8 cellular contexts compared by ENCODE assay signal in the genomic region with DNA sequence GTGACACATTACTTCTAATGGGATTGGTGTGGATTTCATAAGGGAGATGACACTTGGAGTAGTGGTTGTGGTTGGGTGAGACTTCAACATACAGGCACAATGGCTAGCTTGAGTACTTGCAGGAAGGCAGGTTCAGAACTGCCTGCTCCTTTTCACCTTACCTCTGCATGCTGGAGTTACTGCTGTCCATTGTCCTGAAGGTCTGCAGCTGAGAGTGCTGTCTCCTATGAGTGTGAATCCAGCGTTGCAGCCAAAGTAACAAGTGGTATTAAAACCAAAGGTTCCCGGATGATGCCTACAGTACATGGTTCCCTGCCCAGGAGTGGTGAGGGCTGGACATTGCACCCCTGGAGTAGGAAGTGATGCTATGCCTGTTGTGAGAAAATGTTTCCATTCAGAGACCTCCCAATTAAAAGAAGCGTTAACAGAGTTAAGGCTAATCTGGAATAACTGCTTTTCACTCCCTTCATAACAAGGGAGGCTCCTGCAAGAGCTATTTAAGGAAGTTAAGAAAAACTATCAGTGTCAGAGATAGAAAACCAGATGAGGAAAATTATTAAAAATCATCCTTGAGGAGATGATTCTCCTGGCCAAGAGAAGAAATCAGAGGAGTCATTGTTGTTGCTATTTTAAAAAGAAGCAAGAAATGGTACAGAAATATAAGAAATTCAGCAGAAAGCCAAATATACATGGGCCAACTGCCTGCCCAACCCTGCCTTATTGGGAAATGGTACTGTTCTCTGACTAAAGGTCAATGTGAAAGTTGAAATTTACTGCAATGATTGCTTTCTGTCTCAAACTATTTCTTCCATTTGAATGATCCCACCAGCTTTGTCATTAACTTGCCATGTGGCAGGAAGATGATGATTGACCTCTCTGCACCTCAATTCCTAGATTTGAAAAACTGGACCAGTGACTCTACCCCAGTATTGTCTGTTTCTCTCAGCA. TPM values are rescaled to one million over a fixed set of nuclear protein-coding genes. Genes with fewer than 3 reads are reported as not detected.
DNase-seq lines count a peak whose midpoint lies in the region; ATAC-seq lines count a peak whose summit lies in the region.
"Had no signal": no experiment of that assay in that cellular context is flagged by ENCODE, and none has a peak within 500 bp of the region (broad histone marks: within the 10 kb centered on the region; RNA-seq: fewer than 3 reads in every experiment).

No MANE protein-coding gene starts in this region.

- peaks cover 3 to 6% of the 10 kb centered on the region in 2 donors for H3K4me1 Mint-ChIP-seq in immature natural killer cell
- peaks cover 14 to 19% of the 10 kb centered on the region in 2 donors for H3K4me1 Mint-ChIP-seq in natural killer cell treated with Interleukin-12 subunit alpha and Interleukin-12 subunit beta and Interleukin-15 and Interleukin-18, amount 100 ng/mL, for 72 hours (ENCODE audit: low read depth in 2 of 2)

- H3K4me3 Mint-ChIP-seq in immature natural killer cell: no peak overlapping the region
- no peak overlapping the region for H3K4me3 Mint-ChIP-seq in natural killer cell treated with Interleukin-12 subunit alpha and Interleukin-12 subunit beta and Interleukin-15 and Interleukin-18, amount 100 ng/mL, for 72 hours

- H3K27ac Mint-ChIP-seq in immature natural killer cell: no peak overlapping the region
- no peak overlapping the region for H3K27ac Mint-ChIP-seq in natural killer cell treated with Interleukin-12 subunit alpha and Interleukin-12 subunit beta and Interleukin-15 and Interleukin-18, amount 100 ng/mL, for 72 hours

- no peaks in the 10 kb centered on the region for H3K9me3 Mint-ChIP-seq in immature natural killer cell
- H3K9me3 Mint-ChIP-seq in natural killer cell treated with Interleukin-12 subunit alpha and Interleukin-12 subunit beta and Interleukin-15 and Interleukin-18, amount 100 ng/mL, for 72 hours: no peaks in the 10 kb centered on the region

- peaks cover 2 to 10% (median 7%) of the 10 kb centered on the region in 3 donors for H3K27me3 Mint-ChIP-seq in immature natural killer cell (ENCODE audit: low read depth in 3 of 3)
- H3K27me3 Mint-ChIP-seq in natural killer cell treated with Interleukin-12 subunit alpha and Interleukin-12 subunit beta and Interleukin-15 and Interleukin-18, amount 100 ng/mL, for 72 hours: peaks cover 11 to 20% of the 10 kb centered on the region in 2 donors

- peak; percentile 65 for ATAC-seq in GM18498 (IDR thresholded peaks at IDR 0.05; ENCODE audit: unreplicated experiment)
- ATAC-seq in GM21526 (IDR thresholded peaks at IDR 0.05; ENCODE audit: low FRiP score, unreplicated experiment): no peak
- ATAC-seq in natural killer cell treated with Interleukin-12 subunit alpha and Interleukin-12 subunit beta and Interleukin-15 and Interleukin-18, amount 100 ng/mL, for 72 hours: no peak

- peak; percentile 41 for DNase-seq in Jurkat, Clone E6-1 (ENCODE audit: low read depth, low spot score)
- DNase-seq in astrocyte of the hippocampus (ENCODE audit: low read depth, low spot score) (peak; percentile 75), lung microvascular endothelial cell (ENCODE audit: low read depth in 2 of 2) (peak; percentile 35 to 56), immature natural killer cell (no peak)
- no peak for DNase-seq in natural killer cell treated with Interleukin-12 subunit alpha and Interleukin-12 subunit beta and Interleukin-15 and Interleukin-18, amount 100 ng/mL, for 72 hours (ENCODE audit: low spot score)
- DNase-seq: effector CD8-positive, alpha-beta T cell had no signal

- no peaks in the 10 kb centered on the region for H3K36me3 Mint-ChIP-seq in immature natural killer cell
- no peaks in the 10 kb centered on the region for H3K36me3 Mint-ChIP-seq in natural killer cell treated with Interleukin-12 subunit alpha and Interleukin-12 subunit beta and Interleukin-15 and Interleukin-18, amount 100 ng/mL, for 72 hours

- no peak overlapping the region for H3K4me3 ChIP-seq in Jurkat, Clone E6-1 (ENCODE audit: low read length)

RNA-seq across cellular contexts. Expression of gene F5, which starts 9.8 kb away (rescaled TPM):
- polyA plus RNA-seq in Jurkat, Clone E6-1 (2012; ENCODE audit: insufficient read depth, insufficient read length): not detected
- not detected in 2 replicates for total RNA-seq in lung microvascular endothelial cell
- polyA plus RNA-seq in immature natural killer cell: 1 to 10 TPM in 1 of 3 donors, under 1 TPM in 2; 0.08 to 1.3 (median 0.09) TPM
- total RNA-seq in natural killer cell treated with Interleukin-12 subunit alpha and Interleukin-12 subunit beta and Interleukin-15 and Interleukin-18, amount 100 ng/mL, for 72 hours: under 1 TPM; 0.47 to 0.55 TPM

RNA-seq across cellular contexts. Expression of gene SELP, which starts 33.9 kb away (rescaled TPM):
- 0.91 TPM for polyA plus RNA-seq in Jurkat, Clone E6-1 (2012; ENCODE audit: insufficient read depth, insufficient read length)
- 1.2 and 3.3 TPM in 2 replicates for total RNA-seq in lung microvascular endothelial cell
- polyA plus RNA-seq in immature natural killer cell: 1 to 10 TPM in 1 of 3 donors, under 1 TPM in 1, not detected in 1; 0.66 to 1.4 TPM
- total RNA-seq in natural killer cell treated with Interleukin-12 subunit alpha and Interleukin-12 subunit beta and Interleukin-15 and Interleukin-18, amount 100 ng/mL, for 72 hours: not detected

Comparison
In these comparisons a context has a peak if more than half of its experiments do, and no peak if none do; other contexts are left out.
1. DNase-seq: peak in Jurkat, Clone E6-1 (single experiment), astrocyte of the hippocampus (single experiment) and lung microvascular endothelial cell (2 of 2); none in immature natural killer cell (0 of 3) and natural killer cell treated with Interleukin-12 subunit alpha and Interleukin-12 subunit beta and Interleukin-15 and Interleukin-18, amount 100 ng/mL, for 72 hours (single experiment).